Comparison of ENCODE assay signal across 27 cellular contexts in the genomic region with DNA sequence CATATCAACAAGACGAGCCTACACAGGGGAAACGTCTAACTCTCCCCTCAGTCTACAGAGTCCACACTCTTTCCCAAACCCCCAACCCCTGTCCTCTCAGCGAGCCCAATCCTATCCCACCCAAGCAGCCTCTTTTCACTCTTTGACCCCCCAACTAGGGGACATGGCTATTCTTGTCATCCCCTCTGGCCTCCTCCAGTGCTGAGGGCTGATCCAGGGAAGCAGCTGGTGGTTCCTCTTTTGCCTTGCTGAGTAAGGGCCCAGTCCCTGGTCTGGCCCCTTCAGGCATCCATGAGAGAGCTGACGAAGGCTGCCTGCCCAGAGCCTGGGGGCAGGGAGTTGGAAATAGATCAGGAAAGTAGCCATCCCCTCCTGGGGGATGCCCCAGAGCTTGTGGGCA. TPM values are rescaled to one million over a fixed set of nuclear protein-coding genes. Genes with fewer than 3 reads are reported as not detected.
"Had no signal": no experiment of that assay in that cellular context is flagged by ENCODE, and none has a peak within 500 bp of the region (broad histone marks: within the 10 kb centered on the region; RNA-seq: fewer than 3 reads in every experiment).

No MANE protein-coding gene starts in this region.

- H3K4me1 ChIP-seq: gastrocnemius medialis, heart right ventricle, prostate gland, uterus had no signal

- ATAC-seq: esophagus mucosa; gastrocnemius medialis; naive thymus-derived CD8-positive, alpha-beta T cell had no signal

- H3K27me3 ChIP-seq: gastrocnemius medialis, ovary, sigmoid colon, upper lobe of left lung, uterus had no signal

- H3K36me3 Mint-ChIP-seq: naive thymus-derived CD8-positive, alpha-beta T cell had no signal

- H3K9me3 ChIP-seq: gastrocnemius medialis, heart right ventricle, ovary, prostate gland, sigmoid colon, tibial artery, upper lobe of left lung, uterus had no signal

- H3K4me3 ChIP-seq: dorsolateral prefrontal cortex, gastrocnemius medialis, heart right ventricle, ovary, prostate gland, sigmoid colon, skin epidermis, tibial artery, upper lobe of left lung, uterus had no signal

- H3K27ac ChIP-seq: dorsolateral prefrontal cortex, gastrocnemius medialis, heart right ventricle, ovary, prostate gland, sigmoid colon, skin epidermis, tibial artery, upper lobe of left lung, uterus had no signal

- H3K9me3 Mint-ChIP-seq: naive thymus-derived CD8-positive, alpha-beta T cell had no signal

- H3K4me3 Mint-ChIP-seq: naive thymus-derived CD8-positive, alpha-beta T cell had no signal

- DNase-seq: cortex of kidney; dorsolateral prefrontal cortex; effector CD8-positive, alpha-beta T cell; gastrocnemius medialis; heart right ventricle; hypothalamus; kidney glomerular epithelial cell; mesendoderm; naive thymus-derived CD8-positive, alpha-beta T cell; ovary; sigmoid colon; stimulated activated CD4-positive, alpha-beta T cell treated with anti-CD3 and anti-CD28 coated beads, Interleukin-2, amount 100 ng/mL, for 24 hours; stimulated activated CD4-positive, alpha-beta T cell treated with anti-CD3 and anti-CD28 coated beads, Interleukin-4, amount 100 ng/mL, for 4 hours; stimulated activated naive CD4-positive, alpha-beta T cell treated with Interleukin-2 at 50 U/mL for 16 hours; upper lobe of left lung; uterus had no signal

- H3K36me3 ChIP-seq: gastrocnemius medialis, heart right ventricle, ovary, prostate gland, sigmoid colon, tibial artery, upper lobe of left lung, uterus had no signal

RNA-seq across cellular contexts. Expression of gene NOBOX, which starts 6.4 kb away (rescaled TPM):
- total RNA-seq: esophagus mucosa; fibroblast of villous mesenchyme; gastrocnemius medialis; heart right ventricle; liver; lung microvascular endothelial cell; mononuclear cell; naive thymus-derived CD8-positive, alpha-beta T cell; ovary; prostate gland; renal cortical epithelial cell; sigmoid colon; temporal lobe; upper lobe of left lung; uterus had no signal
- polyA plus RNA-seq: heart right ventricle; liver; naive thymus-derived CD8-positive, alpha-beta T cell; neural cell; sigmoid colon had no signal

RNA-seq across cellular contexts. Expression of gene ARHGEF5, which starts 41.9 kb away (rescaled TPM):
- polyA plus RNA-seq: neural cell had no signal
